ENCODE assay signal across 11 cellular contexts in the genomic region with DNA sequence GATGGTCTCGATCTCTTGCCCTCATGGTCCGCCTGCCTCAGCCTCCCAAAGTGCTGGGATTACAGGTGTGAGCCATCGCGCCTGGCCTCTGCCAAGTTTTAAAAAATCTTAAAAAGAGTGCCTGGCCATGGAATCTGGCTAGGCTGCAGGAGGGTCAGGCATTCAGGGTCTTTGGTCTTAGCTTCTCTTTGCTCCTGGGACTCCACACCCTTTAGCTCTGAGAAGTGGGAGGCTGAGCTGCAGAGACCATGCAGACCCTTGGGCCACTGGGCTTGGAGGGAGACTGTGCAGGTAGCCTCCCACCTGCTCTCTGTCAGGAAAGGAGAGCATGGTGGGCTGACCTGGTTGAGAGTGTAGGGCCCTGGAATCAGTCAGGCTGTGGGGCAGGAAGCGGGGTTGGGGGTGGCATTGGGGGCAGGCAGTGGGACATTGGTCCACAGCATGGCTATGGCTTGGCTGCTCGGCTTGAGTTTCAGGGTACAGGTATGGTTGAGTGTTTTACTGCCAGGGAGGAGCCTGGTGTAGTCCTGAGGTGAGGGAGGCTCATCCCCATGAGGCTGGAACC.
"Had no signal": no experiment of that assay in that cellular context is flagged by ENCODE, and none has a peak within 500 bp of the region (broad histone marks: within the 10 kb centered on the region; RNA-seq: fewer than 3 reads in every experiment).

No MANE protein-coding gene starts in this region.

- H3K4me3 Mint-ChIP-seq: activated T-cell treated with anti-CD3 and anti-CD28 coated beads, Interleukin-2, amount 50 U/mL, for 4 hours; nephron; T-helper 1 cell treated with Interleukin-12 subunit alpha and Interleukin-12 subunit beta and Interleukin-4 antibody, amounts not matched to agents 30 μg/mL and 1 μg/mL, for 36 hours had no signal

- H3K4me3 ChIP-seq: upper lobe of left lung had no signal

- DNase-seq: activated CD4-positive, alpha-beta T cell treated with anti-CD3 and anti-CD28 coated beads for 4 hours; activated naive CD4-positive, alpha-beta T cell treated with Interleukin-2 at 50 U/mL for 16 hours; activated T-cell treated with anti-CD3 and anti-CD28 coated beads, Interleukin-2, amount 50 U/mL, for 4 hours; mammary epithelial cell; Right ventricle myocardium superior; stimulated activated CD4-positive, alpha-beta T cell treated with anti-CD3 and anti-CD28 coated beads, Interleukin-12 subunit alpha, Interleukin-12 subunit beta, amount 100 ng/mL, for 4 hours; stimulated activated naive CD8-positive, alpha-beta T cell treated with anti-CD3 and anti-CD28 coated beads, Interleukin-15, Interleukin-2, amounts not matched to agents 100 U/mL and 50 U/mL, for 24 hours had no signal

- H3K9me3 ChIP-seq: upper lobe of left lung had no signal

- ATAC-seq: activated T-cell treated with anti-CD3 and anti-CD28 coated beads, Interleukin-2, amount 50 U/mL, for 4 hours; SK-N-SH treated with all-trans-retinoic acid at 6 μM for 48 hours; stimulated activated naive CD8-positive, alpha-beta T cell treated with anti-CD3 and anti-CD28 coated beads, Interleukin-15, Interleukin-2, amounts not matched to agents 100 U/mL and 50 U/mL, for 24 hours had no signal

- H3K27ac Mint-ChIP-seq: nephron; T-helper 1 cell treated with Interleukin-12 subunit alpha and Interleukin-12 subunit beta and Interleukin-4 antibody, amounts not matched to agents 30 μg/mL and 1 μg/mL, for 36 hours had no signal

- H3K9me3 Mint-ChIP-seq: activated T-cell treated with anti-CD3 and anti-CD28 coated beads, Interleukin-2, amount 50 U/mL, for 4 hours; nephron; T-helper 1 cell treated with Interleukin-12 subunit alpha and Interleukin-12 subunit beta and Interleukin-4 antibody, amounts not matched to agents 30 μg/mL and 1 μg/mL, for 36 hours had no signal

- H3K27me3 ChIP-seq: upper lobe of left lung had no signal

- H3K36me3 ChIP-seq: upper lobe of left lung had no signal
